Comparison of ENCODE assay signal across 33 cellular contexts in genomic region chr22:20065896-20066616, GRCh38.
"Had no signal": no experiment of that assay in that cellular context is flagged by ENCODE, and none has a peak within 500 bp of the region (broad histone marks: within the 10 kb centered on the region; RNA-seq: fewer than 3 reads in every experiment).

No MANE protein-coding gene starts in this region.

- H3K36me3 Mint-ChIP-seq: activated naive CD8-positive, alpha-beta T cell had no signal

- FAIRE-seq: TTC549 had no signal

- H3K27me3 ChIP-seq: brain microvascular endothelial cell, MG63, Peyer's patch had no signal

- H3K9me3 ChIP-seq: MG63, Peyer's patch had no signal

- DNase-seq: activated CD4-positive, alpha-beta memory T cell treated with anti-CD3 and anti-CD28 coated beads for 36 hours; activated CD4-positive, alpha-beta T cell treated with anti-CD3 and anti-CD28 coated beads, Interleukin-2, amount 50 U/mL, for 1 hour; activated CD8-positive, alpha-beta memory T cell treated with anti-CD3 and anti-CD28 coated beads, Interleukin-2, amount 50 U/mL, for 4 hours; activated gamma-delta T cell treated with Interleukin-2 at 50 U/mL for 16 hours; activated naive CD4-positive, alpha-beta T cell treated with anti-CD3 and anti-CD28 coated beads for 36 hours; activated naive CD8-positive, alpha-beta T cell treated with anti-CD3 and anti-CD28 coated beads, Interleukin-2, amount 50 U/mL, for 24 hours; activated T-cell treated with anti-CD3 and anti-CD28 coated beads for 4 hours; activated T-cell treated with anti-CD3 and anti-CD28 coated beads, Interleukin-2, amount 50 U/mL, for 4 hours; anterior cingulate cortex; brain microvascular endothelial cell; Kasumi-1; KG1; MG63; NCI-H1048; NCI-H1105 treated with DMSO at 0.1 percent for 48 hours; NCI-H1436; NCI-H1694; NCI-H1930; NCI-H2081 treated with DMSO at 0.1 percent for 48 hours; NCI-H226; NCI-H446 treated with DMSO at 0.1 percent for 48 hours; NCI-H524; NCI-H69; PC-3; Right ventricle myocardium superior; RPMI8226 had no signal

- H3K4me1 ChIP-seq: Peyer's patch had no signal

- ATAC-seq: activated naive CD8-positive, alpha-beta T cell treated with anti-CD3 and anti-CD28 coated beads, Interleukin-2, amount 50 U/mL, for 24 hours; activated T-cell treated with anti-CD3 and anti-CD28 coated beads, Interleukin-2, amount 50 U/mL, for 4 hours; PC-3 had no signal

- H3K4me3 ChIP-seq: MG63, Peyer's patch had no signal

- H3K27ac Mint-ChIP-seq: activated CD4-positive, alpha-beta memory T cell treated with anti-CD3 and anti-CD28 coated beads for 36 hours; activated naive CD4-positive, alpha-beta T cell treated with anti-CD3 and anti-CD28 coated beads for 36 hours; activated naive CD8-positive, alpha-beta T cell; activated naive CD8-positive, alpha-beta T cell treated with anti-CD3 and anti-CD28 coated beads, Interleukin-2, amount 50 U/mL, for 24 hours; activated T-helper 1 cell treated with anti-CD3 and anti-CD28 coated beads, Interleukin-12 subunit alpha, Interleukin-12 subunit beta, Interleukin-2, Interleukin-4 antibody, amounts not matched to agents 30 ng/mL and 10 ng/mL and 1 ng/mL, durations not matched to agents 14 hours and 24 hours and 36 hours; T-helper 1 cell treated with Interleukin-12 subunit alpha and Interleukin-12 subunit beta and Interleukin-4 antibody, amounts not matched to agents 30 μg/mL and 1 μg/mL, for 36 hours; T-helper 2 cell treated with Interferon-gamma antibody and Interleukin-4, amounts not matched to agents 5 μg/mL and 100 μg/mL, for 36 hours had no signal

- H3K9me3 Mint-ChIP-seq: activated CD4-positive, alpha-beta memory T cell treated with anti-CD3 and anti-CD28 coated beads for 36 hours; activated naive CD4-positive, alpha-beta T cell treated with anti-CD3 and anti-CD28 coated beads for 36 hours; activated naive CD8-positive, alpha-beta T cell treated with anti-CD3 and anti-CD28 coated beads, Interleukin-2, amount 50 U/mL, for 24 hours; activated T-cell treated with anti-CD3 and anti-CD28 coated beads, Interleukin-2, amount 50 U/mL, for 4 hours; activated T-helper 1 cell treated with anti-CD3 and anti-CD28 coated beads, Interleukin-12 subunit alpha, Interleukin-12 subunit beta, Interleukin-2, Interleukin-4 antibody, amounts not matched to agents 30 ng/mL and 10 ng/mL and 1 ng/mL, durations not matched to agents 14 hours and 24 hours and 36 hours; central memory CD8-positive, alpha-beta T cell; T-helper 1 cell treated with Interleukin-12 subunit alpha and Interleukin-12 subunit beta and Interleukin-4 antibody, amounts not matched to agents 30 μg/mL and 1 μg/mL, for 36 hours; T-helper 2 cell treated with Interferon-gamma antibody and Interleukin-4, amounts not matched to agents 5 μg/mL and 100 μg/mL, for 36 hours had no signal

- H3K27me3 Mint-ChIP-seq: activated CD4-positive, alpha-beta memory T cell treated with anti-CD3 and anti-CD28 coated beads for 36 hours; activated naive CD8-positive, alpha-beta T cell; activated naive CD8-positive, alpha-beta T cell treated with anti-CD3 and anti-CD28 coated beads, Interleukin-2, amount 50 U/mL, for 24 hours; central memory CD8-positive, alpha-beta T cell had no signal

- H3K27ac ChIP-seq: brain microvascular endothelial cell, Peyer's patch had no signal

- H3K4me3 Mint-ChIP-seq: activated CD4-positive, alpha-beta memory T cell treated with anti-CD3 and anti-CD28 coated beads for 36 hours; activated naive CD4-positive, alpha-beta T cell treated with anti-CD3 and anti-CD28 coated beads for 36 hours; activated naive CD8-positive, alpha-beta T cell; activated naive CD8-positive, alpha-beta T cell treated with anti-CD3 and anti-CD28 coated beads, Interleukin-2, amount 50 U/mL, for 24 hours; activated T-cell treated with anti-CD3 and anti-CD28 coated beads, Interleukin-2, amount 50 U/mL, for 4 hours; activated T-helper 1 cell treated with anti-CD3 and anti-CD28 coated beads, Interleukin-12 subunit alpha, Interleukin-12 subunit beta, Interleukin-2, Interleukin-4 antibody, amounts not matched to agents 30 ng/mL and 10 ng/mL and 1 ng/mL, durations not matched to agents 14 hours and 24 hours and 36 hours; central memory CD8-positive, alpha-beta T cell; T-helper 1 cell treated with Interleukin-12 subunit alpha and Interleukin-12 subunit beta and Interleukin-4 antibody, amounts not matched to agents 30 μg/mL and 1 μg/mL, for 36 hours; T-helper 2 cell treated with Interferon-gamma antibody and Interleukin-4, amounts not matched to agents 5 μg/mL and 100 μg/mL, for 36 hours had no signal

- H3K4me1 Mint-ChIP-seq: central memory CD8-positive, alpha-beta T cell had no signal
